Comparison of ENCODE assay signal across 8 cellular contexts in genomic region chr18:76564636-76565237, GRCh38.
DNase-seq lines count a peak whose midpoint lies in the region; ATAC-seq, FAIRE-seq and TF ChIP-seq lines count a peak whose summit lies in the region.

No MANE protein-coding gene starts in this region.

- no peak for DNase-seq in breast epithelium (ENCODE audit: low spot score in 2 of 2)
- DNase-seq in stomach, result no peak
- DNase-seq in SKM-1 treated with dmso at 0.1 percent for 144 hours (lab: John Stamatoyannopoulos, UW; ENCODE audit: unreplicated experiment), result no peak
- no peak for DNase-seq in KG1 (lab: John Stamatoyannopoulos, UW)
- no peak for DNase-seq in GM12892 (ENCODE audit: insufficient read length)

- H3K36me3 ChIP-seq in Loucy (ENCODE audit: insufficient read depth, low read length), result no peaks in the 10 kb centered on the region
- H3K36me3 ChIP-seq in breast epithelium, result no peaks in the 10 kb centered on the region
- H3K36me3 ChIP-seq in liver (ENCODE audit: control insufficient read depth in 4 of 4, insufficient read depth in 3 of 4, low read depth in 1 of 4, low read length in 3 of 4), result no peaks in the 10 kb centered on the region
- H3K36me3 ChIP-seq in stomach, result no peaks in the 10 kb centered on the region

- H3K9ac ChIP-seq in Loucy (ENCODE audit: low read depth, low read length, poor library complexity, severe bottlenecking), result no peak overlapping the region
- no peak overlapping the region for H3K9ac ChIP-seq in liver (ENCODE audit: low read depth in 1 of 2, low read length in 2 of 2)

- FAIRE-seq in GM12892 (lab: Jason Lieb, UNC), result no peak

- H3K4me1 ChIP-seq in Loucy (ENCODE audit: insufficient read depth, low read length, poor library complexity, severe bottlenecking) (peaks cover 6% of the 10 kb centered on the region), breast epithelium (peaks cover 0 to 7% of the 10 kb centered on the region in 2 donors), liver (ENCODE audit: control insufficient read depth in 4 of 4, insufficient read depth in 4 of 4, low read length in 3 of 4) (peaks cover 0 to 12% (median 0%) of the 10 kb centered on the region in 4 donors), stomach (peaks cover 5 to 28% (median 14%) of the 10 kb centered on the region in 4 donors)

- H3K27me3 ChIP-seq in Loucy (ENCODE audit: insufficient read depth, low read length, poor library complexity, severe bottlenecking), result no peaks in the 10 kb centered on the region
- no peaks in the 10 kb centered on the region for H3K27me3 ChIP-seq in breast epithelium
- no peaks in the 10 kb centered on the region for H3K27me3 ChIP-seq in liver (ENCODE audit: control insufficient read depth in 4 of 4, insufficient read depth in 4 of 4, low read length in 3 of 4)
- no peaks in the 10 kb centered on the region for H3K27me3 ChIP-seq in stomach

- intact Hi-C loops in breast epithelium (cut with DNase I; ENCODE audit: low total_unique reads) (no loop called here), stomach (cut with DNase I; ENCODE audit: low total_unique reads) (no loop called here)

- H3K4me3 ChIP-seq in Loucy (ENCODE audit: low read length, poor library complexity, severe bottlenecking), result peak overlapping the region; percentile 39
- H3K4me3 ChIP-seq in breast epithelium, result peak overlapping the region; percentile 29 to 60 (median 49)
- H3K4me3 ChIP-seq in liver (ENCODE audit: low read depth in 1 of 3, low read length in 3 of 3), result no peak overlapping the region
- peak overlapping the region; percentile 13 to 28 (median 16) for H3K4me3 ChIP-seq in stomach

- WGBS in liver, result 68% methylated on average over 4 of the region's 4 CpGs
- WGBS in stomach, 5 donors, result 40 to 51% (median 45%) methylated on average over 4 of the region's 4 CpGs

- ATAC-seq in GM19023 (IDR thresholded peaks at IDR 0.05; ENCODE audit: unreplicated experiment), result no peak

- no peaks in the 10 kb centered on the region for H4K20me1 ChIP-seq in Loucy (ENCODE audit: insufficient read depth, low read length, poor library complexity, severe bottlenecking)

- H3K9me3 ChIP-seq in Loucy (ENCODE audit: insufficient read depth, low read depth, low read length), result no peaks in the 10 kb centered on the region
- no peaks in the 10 kb centered on the region for H3K9me3 ChIP-seq in breast epithelium
- no peaks in the 10 kb centered on the region for H3K9me3 ChIP-seq in liver (ENCODE audit: control insufficient read depth in 4 of 4, low read length in 3 of 4)
- no peaks in the 10 kb centered on the region for H3K9me3 ChIP-seq in stomach

- peak overlapping the region; percentile 85 to 89 for H3K27ac ChIP-seq in breast epithelium
- H3K27ac ChIP-seq in liver (ENCODE audit: low read depth in 1 of 2, low read length in 2 of 2), result peak overlapping the region; percentile 63 to 85
- peak overlapping the region; percentile 5 to 88 (median 73) for H3K27ac ChIP-seq in stomach

- TF ChIP-seq CTCF in Loucy (conservative IDR thresholded peaks at IDR 0.05; ENCODE audit: low read length) (no peak), breast epithelium (IDR thresholded peaks at IDR 0.05) (no peak), liver (IDR thresholded peaks at IDR 0.05; ENCODE audit: low read depth, low read length, missing input control) (no peak), stomach (IDR thresholded peaks at IDR 0.05) (no peak)

- no peak for TF ChIP-seq POLR2A in breast epithelium (IDR thresholded peaks at IDR 0.05)
- no peak for TF ChIP-seq POLR2A in stomach (IDR thresholded peaks at IDR 0.05)
- TF ChIP-seq POLR2A in GM12892 (IDR thresholded peaks at IDR 0.05; ENCODE audit: low read depth, low read length), result no peak

- no peak overlapping the region for H2AFZ ChIP-seq in Loucy (ENCODE audit: low read length)

- H3K9me2 ChIP-seq in Loucy (replicated peaks; ENCODE audit: low read depth, low read length), result no peaks in the 10 kb centered on the region

- no peak for TF ChIP-seq EP300 in stomach (IDR thresholded peaks at IDR 0.05)

- no peaks in the 10 kb centered on the region for H3K79me2 ChIP-seq in Loucy (ENCODE audit: insufficient read depth, low read length)

- H3K4me2 ChIP-seq in Loucy (ENCODE audit: low read depth, low read length, poor library complexity, severe bottlenecking), result peak overlapping the region; percentile 44

- no peaks in the 10 kb centered on the region for H3F3A ChIP-seq in Loucy (ENCODE audit: low read depth)

- no peak for TF ChIP-seq RAD21 in liver (IDR thresholded peaks at IDR 0.05)

TF ChIP-seq in liver, 16 proteins besides CTCF, POLR2A, EP300 and RAD21:
- TF ChIP-seq JUND (IDR thresholded peaks at IDR 0.05) (no peak), FOXA1 (IDR thresholded peaks at IDR 0.05) (no peak), HNF4G (IDR thresholded peaks at IDR 0.05) (no peak), YY1 (IDR thresholded peaks at IDR 0.05) (no peak), RXRA (IDR thresholded peaks at IDR 0.05) (no peak), FOXA2 (IDR thresholded peaks at IDR 0.05) (no peak), MAX (IDR thresholded peaks at IDR 0.05) (no peak), SP1 (IDR thresholded peaks at IDR 0.05) (no peak), NR2F2 (IDR thresholded peaks at IDR 0.05) (no peak), EGR1 (IDR thresholded peaks at IDR 0.05; ENCODE audit: low read depth in 2 of 2) (no peak), REST (IDR thresholded peaks at IDR 0.05) (no peak)

Comparison
In these comparisons a context has a peak if more than half of its experiments do, and no peak if none do; other contexts are left out.
1. H3K4me3 ChIP-seq: peak in Loucy (single experiment), breast epithelium (3 of 3) and stomach (4 of 4); none in liver (0 of 3).
2. Peak in every context shown above with its lines, with median percentiles within 50 percentile points of each other: H3K27ac ChIP-seq.